9 cellular contexts compared by ENCODE assay signal in the genomic region with DNA sequence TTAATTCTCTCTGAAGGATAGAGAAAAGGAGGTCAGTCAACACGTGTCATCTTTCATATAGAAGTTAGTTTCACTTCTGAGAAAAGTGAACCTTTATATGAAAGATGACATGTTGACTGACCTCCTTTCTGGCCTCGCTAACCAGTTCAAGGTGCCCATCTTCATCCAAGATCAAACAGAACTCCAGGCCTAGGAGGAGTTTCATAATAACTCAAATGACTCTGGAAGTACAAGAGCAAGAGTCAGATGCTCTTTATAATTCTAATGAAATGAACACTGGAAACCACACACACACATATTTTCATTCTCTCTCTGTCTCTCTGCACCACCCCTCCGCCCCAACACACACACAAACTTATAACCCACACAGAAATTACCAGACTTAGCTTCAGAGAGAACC. TPM values are rescaled to one million over a fixed set of nuclear protein-coding genes. Genes with fewer than 3 reads are reported as not detected.
DNase-seq lines count a peak whose midpoint lies in the region; ATAC-seq and TF ChIP-seq lines count a peak whose summit lies in the region.
"Had no signal": no experiment of that assay in that cellular context is flagged by ENCODE, and none has a peak within 500 bp of the region (broad histone marks: within the 10 kb centered on the region; RNA-seq: fewer than 3 reads in every experiment).

No MANE protein-coding gene starts in this region.

- peak overlapping the region; percentile 96 for H3K27ac Mint-ChIP-seq in activated B cell treated with CpG ODN at 0.5 μM for 24 hours
- peak overlapping the region in 2 of 3 experiments; percentile 74 to 83 for H3K27ac Mint-ChIP-seq in nephron

- H3K36me3 Mint-ChIP-seq in activated B cell treated with CpG ODN at 0.5 μM for 24 hours (ENCODE audit: low read depth) (peaks cover 47% of the 10 kb centered on the region), nephron (ENCODE audit: low read depth) (peaks cover 5% of the 10 kb centered on the region)

- POLR2A ChIA-PET in activated B cell treated with CpG ODN at 0.5 μM for 24 hours (lab: Charles Lee), result interaction anchor here (0.6 to 9.0 kb wide), 7 partner anchors 13 to 96 kb away, joined by 3 to 173 read pairs (median 5); a partner anchor contains a TSS

- ATAC-seq in GM18870 (IDR thresholded peaks at IDR 0.05; ENCODE audit: unreplicated experiment) (peak; percentile 31), HG02763 (IDR thresholded peaks at IDR 0.05; ENCODE audit: unreplicated experiment) (peak; percentile 37), activated B cell treated with CpG ODN at 0.5 μM for 24 hours (ENCODE audit: low read depth) (peak; percentile 22), foreskin keratinocyte (no peak)
- ATAC-seq: HCT116 had no signal

- no peak for TF ChIP-seq CTCF in activated B cell treated with CpG ODN at 0.5 μM for 24 hours (IDR thresholded peaks at IDR 0.05)
- no peak for TF ChIP-seq CTCF in nephron (IDR thresholded peaks at IDR 0.05; ENCODE audit: unreplicated experiment in 3 of 3)
- TF ChIP-seq CTCF in foreskin keratinocyte (conservative IDR thresholded peaks at IDR 0.05), result no peak

- CTCF ChIA-PET in activated B cell treated with CpG ODN at 0.5 μM for 24 hours (lab: Charles Lee), result interaction anchor here (0.9 to 2.4 kb wide), 3 partner anchors 10 to 103 kb away, joined by 3 to 7 read pairs (median 3); no protein-coding TSS in a partner anchor

- H3K27me3 Mint-ChIP-seq in activated B cell treated with CpG ODN at 0.5 μM for 24 hours (no peaks in the 10 kb centered on the region), nephron (ENCODE audit: low read depth) (no peaks in the 10 kb centered on the region)

- H3K4me3 Mint-ChIP-seq in activated B cell treated with CpG ODN at 0.5 μM for 24 hours, result peak overlapping the region; percentile 78
- no peak overlapping the region for H3K4me3 Mint-ChIP-seq in nephron

- H3K27ac ChIP-seq in foreskin keratinocyte, result no peak overlapping the region

- H3K4me1 Mint-ChIP-seq in activated B cell treated with CpG ODN at 0.5 μM for 24 hours, result peaks cover 93% of the 10 kb centered on the region
- H3K4me1 Mint-ChIP-seq in nephron, result peaks cover 52% of the 10 kb centered on the region

- H3K9me3 Mint-ChIP-seq in activated B cell treated with CpG ODN at 0.5 μM for 24 hours (peaks cover 6% of the 10 kb centered on the region), nephron (peaks cover 12% of the 10 kb centered on the region)

- intact Hi-C loops in activated B cell treated with CpG ODN at 0.5 μM for 24 hours (cut with micrococcal nuclease), result loop anchor here (10.0 kb wide), 1 partner anchor 1119 kb away; a partner anchor contains a TSS

- DNase-seq in activated B cell treated with CpG ODN at 0.5 μM for 24 hours (no peak), CD1c-positive myeloid dendritic cell (ENCODE audit: extremely low spot score) (no peak), kidney tubule cell (ENCODE audit: low spot score) (no peak), foreskin keratinocyte (no peak), NCI-H1105 (lab: John Stamatoyannopoulos, UW) (no peak)

- no peaks in the 10 kb centered on the region for H3K4me1 ChIP-seq in foreskin keratinocyte

- H3K27me3 ChIP-seq in foreskin keratinocyte, result no peaks in the 10 kb centered on the region

RNA-seq across cellular contexts. Expression of a gene that starts 16.3 kb away (rescaled TPM):
- total RNA-seq in activated B cell treated with CpG ODN at 0.5 μM for 24 hours (154 and 185 TPM in 2 replicates), foreskin keratinocyte (0.99 and 2.0 TPM in 2 replicates)
- polyA plus RNA-seq in foreskin keratinocyte, result 0.07 and 0.37 TPM in 2 replicates

Comparison
In these comparisons a context has a peak if more than half of its experiments do, and no peak if none do; other contexts are left out.
1. RNA of a gene that starts 16.3 kb away (total RNA-seq): 154 to 185 TPM in activated B cell treated with CpG ODN at 0.5 μM for 24 hours; 0.99 to 2.0 TPM in foreskin keratinocyte; every median in the first group is over 10 times any median in the second.